8 cellular contexts compared by ENCODE assay signal in genomic region chr20:43658068-43658722, GRCh38. TPM values are rescaled to one million over a fixed set of nuclear protein-coding genes. Genes with fewer than 3 reads are reported as not detected.
DNase-seq lines count a peak whose midpoint lies in the region; ATAC-seq and TF ChIP-seq lines count a peak whose summit lies in the region.

No MANE protein-coding gene starts in this region.

- TF ChIP-seq CTCF in GM12864 (IDR thresholded peaks at IDR 0.05; ENCODE audit: low read depth, low read length, missing control alignments), result no peak
- no peak for TF ChIP-seq CTCF in fibroblast of the aortic adventitia (IDR thresholded peaks at IDR 0.05; ENCODE audit: insufficient read depth, low read length)

- DNase-seq in GM12864 (ENCODE audit: low read depth) (no peak), fibroblast of the aortic adventitia (ENCODE audit: low read depth) (no peak), skeletal muscle cell (ENCODE audit: low read depth) (no peak), NCI-H187 treated with DMSO at 0.1 percent for 48 hours (lab: John Stamatoyannopoulos, UW) (no peak), H4 (ENCODE audit: low spot score) (no peak), NCI-H1436 treated with DMSO at 0.1 percent for 48 hours (lab: John Stamatoyannopoulos, UW) (no peak)
- peak; percentile 19 to 27 for DNase-seq in activated CD4-positive, alpha-beta T cell treated with anti-CD3 and anti-CD28 coated beads, Interleukin-2, amount 50 U/mL, for 4 hours

- peak; percentile 4 for ATAC-seq in HG03460 (IDR thresholded peaks at IDR 0.05; ENCODE audit: unreplicated experiment)

- H3K4me3 ChIP-seq in GM12864 (ENCODE audit: low read depth, low read length) (peak overlapping the region; percentile 96), fibroblast of the aortic adventitia (ENCODE audit: low read depth, low read length) (peak overlapping the region; percentile 72), skeletal muscle cell (ENCODE audit: low read depth, low read length) (peak overlapping the region; percentile 78)

RNA-seq across cellular contexts. Expression of gene MYBL2, which starts 8.7 kb away (rescaled TPM):
- total RNA-seq in fibroblast of the aortic adventitia (ENCODE audit: low replicate concordance), result 1.6 and 17.8 TPM in 2 replicates
- total RNA-seq in H4 (2014; rRNA removed; shearing (Covaris generic)), result 21.3 and 40.8 TPM in 2 replicates

Comparison
In these comparisons a context has a peak if more than half of its experiments do, and no peak if none do; other contexts are left out.
1. DNase-seq: peak in activated CD4-positive, alpha-beta T cell treated with anti-CD3 and anti-CD28 coated beads, Interleukin-2, amount 50 U/mL, for 4 hours (2 of 2); none in GM12864 (single experiment), fibroblast of the aortic adventitia (single experiment), skeletal muscle cell (single experiment), NCI-H187 treated with DMSO at 0.1 percent for 48 hours (single experiment), H4 (single experiment) and NCI-H1436 treated with DMSO at 0.1 percent for 48 hours (single experiment).
2. Peak in every context shown above with its lines, with median percentiles within 50 percentile points of each other: H3K4me3 ChIP-seq.